ENCODE assay signal across 1 cellular context in genomic region chr17:75154195-75155106, GRCh38.
A peak's percentile ranks its signal among the peaks of the same experiment; 100 is the strongest.
TF ChIP-seq lines count a peak whose summit lies in the region.

Gene JPT1 (minus strand): TSS chr17:75154512. CDS start chr17:75154397, 115 bp downstream.

TF ChIP-seq in HepG2, 621 proteins besides CTCF, POLR2A, EP300 and RAD21 (continued from another document and continues in another):
- TF ChIP-seq PAXIP1 (CRISPR knock-in tag; conservative IDR thresholded peaks at IDR 0.05): peak; percentile 65; the same call in 1 of the 2 replicates
- TF ChIP-seq TOPORS (CRISPR knock-in tag; IDR thresholded peaks at IDR 0.05): peak; percentile 89
- TF ChIP-seq SOX13 (IDR thresholded peaks at IDR 0.05): peak; percentile 33; the same call in 1 of the 2 replicates
- peak in 1 of 2 experiments; percentile 44; a peak in 1 of 4 replicates for TF ChIP-seq SOX13 (CRISPR knock-in tag; conservative IDR thresholded peaks at IDR 0.05 in 1 of 2, IDR thresholded peaks at IDR 0.05 in 1 of 2)
- no peak for TF ChIP-seq AKAP8 (CRISPR knock-in tag; IDR thresholded peaks at IDR 0.05)
- TF ChIP-seq ZSCAN31 (CRISPR knock-in tag; IDR thresholded peaks at IDR 0.05; ENCODE audit: low read depth): no peak
- no peak for TF ChIP-seq ZNF101 (CRISPR knock-in tag; IDR thresholded peaks at IDR 0.05; ENCODE audit: borderline replicate concordance, low read depth)
- TF ChIP-seq ZFP37 (CRISPR knock-in tag; IDR thresholded peaks at IDR 0.05; ENCODE audit: borderline replicate concordance): no peak
- no peak; the same call in 1 of the 2 replicates for TF ChIP-seq TFAP4 (IDR thresholded peaks at IDR 0.05; ENCODE audit: borderline replicate concordance, low read depth)
- peak; percentile 75; the same call in 1 of the 2 replicates for TF ChIP-seq CBX5 (CRISPR knock-in tag; IDR thresholded peaks at IDR 0.05; ENCODE audit: borderline replicate concordance)
- peak; percentile 46; the same call in 1 of the 2 replicates for TF ChIP-seq RFX5 (IDR thresholded peaks at IDR 0.05; ENCODE audit: low read depth, low read length)
- no peak for TF ChIP-seq HOXA7 (CRISPR knock-in tag; IDR thresholded peaks at IDR 0.05)
- peak; percentile 77 for TF ChIP-seq ZNF430 (CRISPR knock-in tag; IDR thresholded peaks at IDR 0.05)
- TF ChIP-seq AGO2 (optimal IDR thresholded peaks at IDR 0.05; ENCODE audit: low read depth, low read length): peak; percentile 93
- TF ChIP-seq FOXM1 (CRISPR knock-in tag; IDR thresholded peaks at IDR 0.05): no peak
- peak; percentile 43; the same call in 1 of the 2 replicates for TF ChIP-seq TRAFD1 (CRISPR knock-in tag; IDR thresholded peaks at IDR 0.05; ENCODE audit: borderline replicate concordance)
- no peak for TF ChIP-seq JUND (CRISPR knock-in tag; IDR thresholded peaks at IDR 0.05)
- TF ChIP-seq ARNT (IDR thresholded peaks at IDR 0.05): no peak
- TF ChIP-seq RELA (CRISPR knock-in tag; IDR thresholded peaks at IDR 0.05): no peak; the same call in 1 of the 2 replicates
- TF ChIP-seq MED13 (CRISPR knock-in tag; IDR thresholded peaks at IDR 0.05): peak; percentile 46; the same call in 1 of the 2 replicates
- TF ChIP-seq ZKSCAN1 (IDR thresholded peaks at IDR 0.05; ENCODE audit: low read length): peak; percentile 95
- TF ChIP-seq MAFF (IDR thresholded peaks at IDR 0.05; ENCODE audit: low read depth, low read length): no peak
- TF ChIP-seq NCOA2 (CRISPR knock-in tag; IDR thresholded peaks at IDR 0.05): peak; percentile 58
- TF ChIP-seq MNT (IDR thresholded peaks at IDR 0.05): peak; percentile 61; the same call in 1 of the 2 replicates
- TF ChIP-seq KLF13 (CRISPR knock-in tag; IDR thresholded peaks at IDR 0.05): no peak
- peak; percentile 73 for TF ChIP-seq YEATS2 (CRISPR knock-in tag; IDR thresholded peaks at IDR 0.05; ENCODE audit: borderline replicate concordance)
- no peak for TF ChIP-seq ZNF460 (CRISPR knock-in tag; IDR thresholded peaks at IDR 0.05; ENCODE audit: borderline replicate concordance)
- TF ChIP-seq PRDM15 (CRISPR knock-in tag; IDR thresholded peaks at IDR 0.05): no peak
- TF ChIP-seq ZZZ3 (CRISPR knock-in tag; IDR thresholded peaks at IDR 0.05; ENCODE audit: borderline replicate concordance): no peak
- no peak for TF ChIP-seq PRPF4 (IDR thresholded peaks at IDR 0.05; ENCODE audit: low read depth, low read length, poor library complexity, severe bottlenecking)
- TF ChIP-seq SNAI1 (CRISPR knock-in tag; IDR thresholded peaks at IDR 0.05; ENCODE audit: borderline replicate concordance): 0 out of 2 replicates have a peak, but pooled peaks have one; percentile 26
- no peak; the same call in 1 of the 2 replicates for TF ChIP-seq ZBTB1 (CRISPR knock-in tag; IDR thresholded peaks at IDR 0.05; ENCODE audit: borderline replicate concordance)
- TF ChIP-seq MAFK (conservative IDR thresholded peaks at IDR 0.05 in 1 of 2, IDR thresholded peaks at IDR 0.05 in 1 of 2; ENCODE audit: low read length in 2 of 2): no peak
- no peak for TF ChIP-seq MBD4 (IDR thresholded peaks at IDR 0.05; ENCODE audit: borderline replicate concordance, low read length)
- TF ChIP-seq NFYC (CRISPR knock-in tag; IDR thresholded peaks at IDR 0.05): peak; percentile 100
- TF ChIP-seq PITX1 (CRISPR knock-in tag; IDR thresholded peaks at IDR 0.05): peak; percentile 55; the same call in 1 of the 2 replicates
- TF ChIP-seq RBM22 (optimal IDR thresholded peaks at IDR 0.05; ENCODE audit: low read length): no peak
- TF ChIP-seq ZNF224 (CRISPR knock-in tag; IDR thresholded peaks at IDR 0.05): peak; percentile 94
- no peak for TF ChIP-seq ZNF512 (CRISPR knock-in tag; IDR thresholded peaks at IDR 0.05)
- TF ChIP-seq ARID2 (CRISPR knock-in tag; IDR thresholded peaks at IDR 0.05; ENCODE audit: borderline replicate concordance): 0 out of 2 replicates have a peak, but pooled peaks have one; percentile 42
- 0 out of 2 replicates have a peak, but pooled peaks have one; percentile 27 for TF ChIP-seq ZNF552 (CRISPR knock-in tag; IDR thresholded peaks at IDR 0.05; ENCODE audit: borderline replicate concordance)
- TF ChIP-seq ZEB1 (IDR thresholded peaks at IDR 0.05; ENCODE audit: insufficient replicate concordance, low read depth): no peak
- no peak for TF ChIP-seq PHF20 (CRISPR knock-in tag; IDR thresholded peaks at IDR 0.05)
- TF ChIP-seq HOXD1 (CRISPR knock-in tag; IDR thresholded peaks at IDR 0.05): no peak
- TF ChIP-seq HMGA1 (CRISPR knock-in tag; conservative IDR thresholded peaks at IDR 0.05): no peak
- TF ChIP-seq ZNF567 (CRISPR knock-in tag; IDR thresholded peaks at IDR 0.05; ENCODE audit: borderline replicate concordance): 0 out of 2 replicates have a peak, but pooled peaks have one; percentile 44
- 0 out of 2 replicates have a peak, but pooled peaks have one; percentile 4 for TF ChIP-seq ZBTB44 (CRISPR knock-in tag; IDR thresholded peaks at IDR 0.05)
- no peak for TF ChIP-seq NFE2L1 (CRISPR knock-in tag; IDR thresholded peaks at IDR 0.05; ENCODE audit: borderline replicate concordance)
- no peak for TF ChIP-seq RBAK (CRISPR knock-in tag; IDR thresholded peaks at IDR 0.05)
- no peak for TF ChIP-seq ZNF839 (CRISPR knock-in tag; IDR thresholded peaks at IDR 0.05; ENCODE audit: borderline replicate concordance)
- TF ChIP-seq ZNF597 (CRISPR knock-in tag; IDR thresholded peaks at IDR 0.05): no peak
- no peak for TF ChIP-seq HHEX (CRISPR knock-in tag; IDR thresholded peaks at IDR 0.05)
